Comparison of ENCODE assay signal across 21 cellular contexts in genomic region chr20:40743172-40743775, GRCh38. TPM values are rescaled to one million over a fixed set of nuclear protein-coding genes. Genes with fewer than 3 reads are reported as not detected.
A peak's percentile ranks its signal among the peaks of the same experiment; 100 is the strongest.
DNase-seq lines count a peak whose midpoint lies in the region; ATAC-seq and TF ChIP-seq lines count a peak whose summit lies in the region.
"Had no signal": no experiment of that assay in that cellular context is flagged by ENCODE, and none has a peak within 500 bp of the region (broad histone marks: within the 10 kb centered on the region; RNA-seq: fewer than 3 reads in every experiment).

No MANE protein-coding gene starts in this region.

- no peaks in the 10 kb centered on the region for H3K9me3 ChIP-seq in parathyroid adenoma (ENCODE audit: control insufficient read depth, low read length)
- H3K9me3 ChIP-seq: Caco-2 had no signal

- no peak overlapping the region for H3K9ac ChIP-seq in parathyroid adenoma
- H3K9ac ChIP-seq: KMS-11 had no signal

- ATAC-seq in sciatic nerve: no peak

- peak; percentile 5 for DNase-seq in NCI-H2171 treated with DMSO at 0.1 percent for 48 hours (lab: John Stamatoyannopoulos, UW)
- no peak for DNase-seq in NCI-H2171 (lab: John Stamatoyannopoulos, UW)
- peak; percentile 48 for DNase-seq in NAMALWA (ENCODE audit: low spot score)
- DNase-seq in ecto neural progenitor cell (ENCODE audit: low spot score): peak; percentile 34
- DNase-seq in DMS79 (lab: John Stamatoyannopoulos, UW): no peak
- DNase-seq in sciatic nerve (ENCODE audit: low spot score): no peak
- DNase-seq in middle frontal gyrus (ENCODE audit: extremely low spot score, low spot score): no peak
- DNase-seq: Caco-2; CD4-positive, alpha-beta T cell; H7; HFFc6; NCI-H1417 treated with DMSO at 0.1 percent for 48 hours; NCI-H2029 treated with DMSO at 0.1 percent for 48 hours; NCI-H446 treated with DMSO at 0.1 percent for 48 hours; NCI-H69; OCI-M1; SHP77 had no signal

- peaks cover 47% of the 10 kb centered on the region for H3K4me1 ChIP-seq in parathyroid adenoma
- H3K4me1 ChIP-seq: Caco-2 had no signal

- H3K27ac ChIP-seq in parathyroid adenoma: peak overlapping the region; percentile 70
- H3K27ac ChIP-seq: 22Rv1, KMS-11, SK-N-MC had no signal

- no peak for TF ChIP-seq CTCF in parathyroid adenoma (IDR thresholded peaks at IDR 0.05)

- no peaks in the 10 kb centered on the region for H3K36me3 ChIP-seq in parathyroid adenoma (ENCODE audit: control insufficient read depth, insufficient read depth, low read length)

- peak overlapping the region; percentile 39 for H2AFZ ChIP-seq in parathyroid adenoma

- intact Hi-C loops in sciatic nerve (cut with DNase I): no loop called here

- H3K79me2 ChIP-seq in parathyroid adenoma: peaks cover 11% of the 10 kb centered on the region

- no peaks in the 10 kb centered on the region for H3K27me3 ChIP-seq in parathyroid adenoma (ENCODE audit: control insufficient read depth, insufficient read depth, low read length)

- no peak overlapping the region for H3K4me2 ChIP-seq in parathyroid adenoma (ENCODE audit: low read length)
- H3K4me2 ChIP-seq: KMS-11 had no signal

- no peak overlapping the region for H3K4me3 ChIP-seq in parathyroid adenoma (ENCODE audit: low read depth, low read length)
- H3K4me3 ChIP-seq: SK-N-MC had no signal

RNA-seq across cellular contexts. Expression of gene MAFB, which starts 54.2 kb away (rescaled TPM):
- 38.6 TPM for total RNA-seq in sciatic nerve

Comparison
In these comparisons a context has a peak if more than half of its experiments do, and no peak if none do; other contexts are left out.
1. DNase-seq: peak in NCI-H2171 treated with DMSO at 0.1 percent for 48 hours (single experiment), NAMALWA (single experiment) and ecto neural progenitor cell (single experiment); none in NCI-H2171 (single experiment), DMS79 (single experiment), sciatic nerve (single experiment) and middle frontal gyrus (single experiment).